In genomic region chr16:10362864-10363197, GRCh38 we compare ENCODE assay signal across 10 cellular contexts. TPM values are rescaled to one million over a fixed set of nuclear protein-coding genes. Genes with fewer than 3 reads are reported as not detected.
DNase-seq lines count a peak whose midpoint lies in the region; ATAC-seq and TF ChIP-seq lines count a peak whose summit lies in the region.
"Not testable (repeated sequence)": the region's sequence is repeated elsewhere in the genome, so short reads cannot be mapped to it uniquely, and the experiment has no call there.
"Had no signal": no experiment of that assay in that cellular context is flagged by ENCODE, and none has a peak within 500 bp of the region (broad histone marks: within the 10 kb centered on the region; RNA-seq: fewer than 3 reads in every experiment).

No MANE protein-coding gene starts in this region.

- H3K27ac Mint-ChIP-seq in activated B cell treated with CpG ODN at 0.5 μM for 24 hours (peak overlapping the region; percentile 50), naive B cell (peak overlapping the region in 3 of 6 donors; percentile 57 to 90 (median 79))
- not testable (repeated sequence) for H3K27ac Mint-ChIP-seq in stimulated activated naive B cell treated with anti-CD40 and anti-IgM and Interleukin-4, amounts not matched to agents 10 μg/mL and 1 μg/mL and 100 μg/mL, for 72 hours

- not testable (repeated sequence) for H3K79me2 ChIP-seq in DND-41 (ENCODE audit: insufficient read depth, low read length); OCI-LY1 (ENCODE audit: insufficient read depth, low read length); hepatocyte

- peak overlapping the region; percentile 48 for H3K4me2 ChIP-seq in BLaER1
- H3K4me2 ChIP-seq in DND-41 (ENCODE audit: insufficient read depth, low read length): 0 out of 2 replicates have a peak overlapping the region, but pooled peaks have one; percentile 56
- peak overlapping the region; percentile 55; the same call in 1 of the 2 replicates for H3K4me2 ChIP-seq in OCI-LY1 (ENCODE audit: low read length)
- H3K4me2 ChIP-seq in hepatocyte: not testable (repeated sequence)

- H3K9me2 ChIP-seq in OCI-LY1 (ENCODE audit: low read depth, low read length); hepatocyte (replicated peaks; ENCODE audit: insufficient read depth): not testable (repeated sequence)

- not testable (repeated sequence) for H3K27me3 ChIP-seq in BLaER1; DND-41 (ENCODE audit: insufficient read depth, low read length, poor library complexity); OCI-LY1 (ENCODE audit: insufficient read depth, low read length); hepatocyte

- CTCF ChIA-PET in activated B cell treated with CpG ODN at 0.5 μM for 24 hours (lab: Charles Lee): not testable (repeated sequence)

- not testable (repeated sequence) for H3F3A ChIP-seq in OCI-LY1 (ENCODE audit: insufficient read depth, low read length)

- not testable (repeated sequence) for ATAC-seq in DND-41 (ENCODE audit: insufficient read depth, low read depth); activated B cell treated with CpG ODN at 0.5 μM for 24 hours (ENCODE audit: low read depth); naive B cell (ENCODE audit: low read depth in 2 of 2)
- ATAC-seq in stimulated activated naive B cell treated with anti-CD40 and anti-IgM and Interleukin-4, amounts not matched to agents 10 μg/mL and 1 μg/mL and 100 μg/mL, for 72 hours (replicated peaks): peak in 1 of 2 donors; percentile 29

- intact Hi-C loops in activated B cell treated with CpG ODN at 0.5 μM for 24 hours (cut with micrococcal nuclease): loop anchor here (1.0 to 2.0 kb wide), 2 partner anchors 34 to 66 kb away; no protein-coding TSS in a partner anchor

- not testable (repeated sequence) for H3K36me3 Mint-ChIP-seq in activated B cell treated with CpG ODN at 0.5 μM for 24 hours (ENCODE audit: low read depth); naive B cell; stimulated activated naive B cell treated with anti-CD40 and anti-IgM and Interleukin-4, amounts not matched to agents 10 μg/mL and 1 μg/mL and 100 μg/mL, for 72 hours

- not testable (repeated sequence) for H3K27ac ChIP-seq in BLaER1
- peak overlapping the region; percentile 74 for H3K27ac ChIP-seq in DND-41 (ENCODE audit: low read length)
- H3K27ac ChIP-seq in OCI-LY1 (ENCODE audit: low read depth, low read length, poor library complexity, severe bottlenecking): peak overlapping the region; percentile 8
- peak overlapping the region; percentile 53 for H3K27ac ChIP-seq in hepatocyte

- H3K9me3 ChIP-seq in BLaER1; DND-41 (ENCODE audit: insufficient read depth, low read length, severe bottlenecking); OCI-LY1 (ENCODE audit: low read length); hepatocyte (ENCODE audit: low read depth): not testable (repeated sequence)

- H2AFZ ChIP-seq in DND-41 (ENCODE audit: low read depth, low read length); OCI-LY1 (ENCODE audit: low read length); hepatocyte: not testable (repeated sequence)

- H3K9ac ChIP-seq in BLaER1; DND-41 (ENCODE audit: low read depth, low read length); OCI-LY1 (ENCODE audit: low read length): not testable (repeated sequence)

- H4K20me1 ChIP-seq in BLaER1; DND-41 (ENCODE audit: insufficient read depth, low read length); OCI-LY1 (ENCODE audit: insufficient read depth, low read length); hepatocyte (ENCODE audit: insufficient read depth, poor library complexity, severe bottlenecking): not testable (repeated sequence)

- H3K4me3 Mint-ChIP-seq in activated B cell treated with CpG ODN at 0.5 μM for 24 hours: not testable (repeated sequence)
- H3K4me3 Mint-ChIP-seq in naive B cell: peak overlapping the region in 7 of 8 donors; percentile 9 to 87 (median 74)
- peak overlapping the region; percentile 25 to 56 for H3K4me3 Mint-ChIP-seq in stimulated activated naive B cell treated with anti-CD40 and anti-IgM and Interleukin-4, amounts not matched to agents 10 μg/mL and 1 μg/mL and 100 μg/mL, for 72 hours

- not testable (repeated sequence) for H3K27me3 Mint-ChIP-seq in activated B cell treated with CpG ODN at 0.5 μM for 24 hours; naive B cell; stimulated activated naive B cell treated with anti-CD40 and anti-IgM and Interleukin-4, amounts not matched to agents 10 μg/mL and 1 μg/mL and 100 μg/mL, for 72 hours

- H3K4me3 ChIP-seq in BLaER1; DND-41 (ENCODE audit: low read depth in 1 of 2, low read length in 2 of 2); OCI-LY1 (ENCODE audit: low read depth, low read length, poor library complexity, severe bottlenecking); hepatocyte: not testable (repeated sequence)

- H3K4me1 Mint-ChIP-seq in activated B cell treated with CpG ODN at 0.5 μM for 24 hours (peaks cover 15% of the 10 kb centered on the region), naive B cell (peaks cover 7 to 20% (median 13%) of the 10 kb centered on the region in 3 donors)
- peaks cover 8 to 13% of the 10 kb centered on the region in 2 donors for H3K4me1 Mint-ChIP-seq in stimulated activated naive B cell treated with anti-CD40 and anti-IgM and Interleukin-4, amounts not matched to agents 10 μg/mL and 1 μg/mL and 100 μg/mL, for 72 hours

- TF ChIP-seq CTCF in DND-41 (IDR thresholded peaks at IDR 0.05; ENCODE audit: borderline replicate concordance, extremely low read depth, low read length, poor library complexity, severe bottlenecking); OCI-LY1 (IDR thresholded peaks at IDR 0.05; ENCODE audit: low read length); activated B cell treated with CpG ODN at 0.5 μM for 24 hours (IDR thresholded peaks at IDR 0.05); hepatocyte (IDR thresholded peaks at IDR 0.05; ENCODE audit: poor library complexity): not testable (repeated sequence)

- DNase-seq in DND-41; activated B cell treated with CpG ODN at 0.5 μM for 24 hours; hepatocyte (ENCODE audit: low spot score); naive B cell; stimulated activated naive B cell treated with anti-CD40 and anti-IgM and Interleukin-4, amounts not matched to agents 10 μg/mL and 1 μg/mL and 100 μg/mL, for 72 hours: not testable (repeated sequence)
- DNase-seq in activated effector memory CD4-positive, alpha-beta T cell treated with anti-CD3 and anti-CD28 coated beads, Interleukin-2, amount 50 U/mL, for 16 hours: peak; percentile 46

- not testable (repeated sequence) for H3K9me3 Mint-ChIP-seq in activated B cell treated with CpG ODN at 0.5 μM for 24 hours; naive B cell; stimulated activated naive B cell treated with anti-CD40 and anti-IgM and Interleukin-4, amounts not matched to agents 10 μg/mL and 1 μg/mL and 100 μg/mL, for 72 hours

- H3K4me1 ChIP-seq in BLaER1 (peaks cover 17% of the 10 kb centered on the region), DND-41 (ENCODE audit: insufficient read depth, low read length) (peaks cover 21% of the 10 kb centered on the region), OCI-LY1 (ENCODE audit: insufficient read depth, low read length, severe bottlenecking) (peaks cover 14% of the 10 kb centered on the region)
- not testable (repeated sequence) for H3K4me1 ChIP-seq in hepatocyte (ENCODE audit: insufficient read depth)

- not testable (repeated sequence) for H3K36me3 ChIP-seq in BLaER1; DND-41 (ENCODE audit: insufficient read depth, low read length); OCI-LY1 (ENCODE audit: insufficient read depth, low read length); hepatocyte (replicated peaks; ENCODE audit: insufficient read depth, low read depth)

- WGBS in hepatocyte (ENCODE audit: low lambda C conversion rate, missing lambda C conversion rate): 76% methylated on average over 4 of the region's 4 CpGs

- POLR2A ChIA-PET in activated B cell treated with CpG ODN at 0.5 μM for 24 hours (lab: Charles Lee): interaction anchor here (0.6 to 1.7 kb wide), 3 partner anchors 23 to 32 kb away, joined by 4 read pairs; partner anchors contain the start of gene ATF7IP2

RNA-seq across cellular contexts. Expression of gene ATF7IP2, which starts 23.0 kb away (rescaled TPM):
- 48.6 and 55.9 TPM in 2 replicates for total RNA-seq in activated B cell treated with CpG ODN at 0.5 μM for 24 hours
- total RNA-seq in hepatocyte: 54.5 and 68.7 TPM in 2 replicates
- 49.1 and 58.3 TPM in 2 replicates for polyA plus RNA-seq in hepatocyte
- polyA plus RNA-seq in naive B cell (ENCODE audit: low read depth in 6 of 6): 100 to 1,000 TPM in 4 of 6 donors, 10 to 100 TPM in 2; 67.9 to 172 (median 110) TPM
- total RNA-seq: H4, M059J had no signal
